ENCODE assay signal across 2 cellular contexts in the genomic region with DNA sequence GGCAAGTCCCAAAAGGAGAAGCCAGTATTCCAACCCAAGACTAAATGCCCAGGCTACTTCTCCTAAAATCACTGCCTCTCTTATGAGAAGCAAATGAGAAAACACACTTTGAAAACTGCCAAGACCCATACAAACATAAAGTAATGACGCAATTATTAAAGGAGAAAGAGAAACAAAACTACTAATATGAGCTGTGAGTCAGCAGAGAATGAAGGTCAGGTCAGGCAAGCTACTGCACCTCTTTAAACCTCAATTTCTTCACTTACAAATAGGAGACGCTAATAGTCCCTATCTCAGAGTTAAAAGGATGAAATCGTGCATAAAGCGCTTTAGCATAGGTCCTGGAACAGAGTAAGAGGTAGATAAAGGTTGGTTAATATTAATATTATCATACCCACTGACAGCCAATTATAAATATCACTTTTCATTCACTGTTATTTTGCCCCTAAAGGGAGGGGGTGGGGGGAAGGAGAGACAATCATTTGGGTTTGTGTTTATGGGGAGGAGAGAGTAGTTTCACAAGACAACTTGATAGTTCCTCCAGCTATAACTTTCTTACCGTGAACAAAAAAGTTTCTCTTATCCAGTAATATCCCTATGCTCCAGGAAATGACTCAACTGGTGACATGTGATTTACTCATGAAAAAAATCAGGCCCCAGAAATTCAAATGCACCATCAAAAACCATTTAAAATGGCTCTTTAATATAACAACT.
TF ChIP-seq lines count a peak whose summit lies in the region.

No MANE protein-coding gene starts in this region.

TF ChIP-seq in K562, 482 proteins besides CTCF, POLR2A, EP300 and RAD21:
- TF ChIP-seq USF1 (CRISPR knock-in tag; IDR thresholded peaks at IDR 0.05) (no peak), FOSL1 (tag; conservative IDR thresholded peaks at IDR 0.05) (0 out of 2 replicates have a peak, but pooled peaks have one; percentile 3), CEBPG (CRISPR knock-in tag; IDR thresholded peaks at IDR 0.05) (no peak), CEBPG (tag; conservative IDR thresholded peaks at IDR 0.05 in 1 of 2, IDR thresholded peaks at IDR 0.05 in 1 of 2) (peak in 1 of 2 experiments; percentile 51; a peak in 1 of 4 replicates), HDAC8 (tag; IDR thresholded peaks at IDR 0.05) (no peak)

TF ChIP-seq in liver, 16 proteins besides CTCF, POLR2A, EP300 and RAD21 (continued from another document):
- no peak for TF ChIP-seq REST (IDR thresholded peaks at IDR 0.05)
- TF ChIP-seq HNF4A (conservative IDR thresholded peaks at IDR 0.05): peak in 1 of 2 donors; percentile 3
- TF ChIP-seq, protein P1, sequence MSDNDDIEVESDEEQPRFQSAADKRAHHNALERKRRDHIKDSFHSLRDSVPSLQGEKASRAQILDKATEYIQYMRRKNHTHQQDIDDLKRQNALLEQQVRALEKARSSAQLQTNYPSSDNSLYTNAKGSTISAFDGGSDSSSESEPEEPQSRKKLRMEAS (IDR thresholded peaks at IDR 0.05): no peak
- no peak for TF ChIP-seq YY1 (IDR thresholded peaks at IDR 0.05)
- peak in 1 of 2 donors; percentile 42 for TF ChIP-seq RXRA (IDR thresholded peaks at IDR 0.05)
- TF ChIP-seq EGR1 (IDR thresholded peaks at IDR 0.05; ENCODE audit: low read depth in 2 of 2): no peak
